In genomic region chr14:36556811-36557433, GRCh38 we compare ENCODE assay signal across 9 cellular contexts. TPM values are rescaled to one million over a fixed set of nuclear protein-coding genes. Genes with fewer than 3 reads are reported as not detected.
DNase-seq lines count a peak whose midpoint lies in the region; ATAC-seq, FAIRE-seq and TF ChIP-seq lines count a peak whose summit lies in the region.
"Had no signal": no experiment of that assay in that cellular context is flagged by ENCODE, and none has a peak within 500 bp of the region (broad histone marks: within the 10 kb centered on the region; RNA-seq: fewer than 3 reads in every experiment).

No MANE protein-coding gene starts in this region.

- no peaks in the 10 kb centered on the region for H3K9me3 Mint-ChIP-seq in activated naive CD8-positive, alpha-beta T cell treated with anti-CD3 and anti-CD28 coated beads, Interleukin-2, amount 50 U/mL, for 24 hours

- H3K27me3 Mint-ChIP-seq in activated naive CD8-positive, alpha-beta T cell treated with anti-CD3 and anti-CD28 coated beads, Interleukin-2, amount 50 U/mL, for 24 hours: peaks cover 19% of the 10 kb centered on the region

- no peak overlapping the region for H3K27ac Mint-ChIP-seq in activated naive CD8-positive, alpha-beta T cell treated with anti-CD3 and anti-CD28 coated beads, Interleukin-2, amount 50 U/mL, for 24 hours

- H3K4me3 Mint-ChIP-seq in activated naive CD8-positive, alpha-beta T cell treated with anti-CD3 and anti-CD28 coated beads, Interleukin-2, amount 50 U/mL, for 24 hours: no peak overlapping the region

- intact Hi-C loops in left colon (cut with DNase I, micrococcal nuclease): no loop called here

- ATAC-seq in activated naive CD8-positive, alpha-beta T cell treated with anti-CD3 and anti-CD28 coated beads, Interleukin-2, amount 50 U/mL, for 24 hours: no peak
- ATAC-seq in left colon: peak; percentile 42

- DNase-seq in AG20443 (ENCODE audit: low spot score) (peak; percentile 75), GM12891 (ENCODE audit: insufficient read length, low spot score) (peak; percentile 16), NCI-H1930 (lab: John Stamatoyannopoulos, UW) (peak; percentile 5 to 22), left colon (peak in 1 of 2 donors; percentile 28), mesenteric fat pad (ENCODE audit: low spot score) (no peak), islet precursor cell (no peak), ureter (ENCODE audit: low spot score) (no peak)
- DNase-seq in activated naive CD8-positive, alpha-beta T cell treated with anti-CD3 and anti-CD28 coated beads, Interleukin-2, amount 50 U/mL, for 24 hours: peak; percentile 40

- FAIRE-seq in GM12891 (lab: Jason Lieb, UNC): no peak

- no peaks in the 10 kb centered on the region for H3K4me1 Mint-ChIP-seq in activated naive CD8-positive, alpha-beta T cell treated with anti-CD3 and anti-CD28 coated beads, Interleukin-2, amount 50 U/mL, for 24 hours

- TF ChIP-seq POLR2A in GM12891 (IDR thresholded peaks at IDR 0.05; ENCODE audit: low read depth, low read length): no peak

- no peaks in the 10 kb centered on the region for H3K36me3 Mint-ChIP-seq in activated naive CD8-positive, alpha-beta T cell treated with anti-CD3 and anti-CD28 coated beads, Interleukin-2, amount 50 U/mL, for 24 hours (ENCODE audit: low read depth)

TF ChIP-seq in GM12891, 5 proteins besides CTCF, POLR2A, EP300 and RAD21:
- TF ChIP-seq TAF1 (IDR thresholded peaks at IDR 0.05; ENCODE audit: low read depth, low read length): no peak
- no peak for TF ChIP-seq PAX5 (IDR thresholded peaks at IDR 0.05; ENCODE audit: insufficient read depth, low read length, severe bottlenecking)
- no peak for TF ChIP-seq POLR2AphosphoS5 (IDR thresholded peaks at IDR 0.05; ENCODE audit: low read depth, low read length)
- TF ChIP-seq SPI1 (IDR thresholded peaks at IDR 0.05; ENCODE audit: low read depth, low read length): no peak
- no peak for TF ChIP-seq POU2F2 (IDR thresholded peaks at IDR 0.05; ENCODE audit: low read depth, low read length)
TF ChIP-seq in GM12891: peak in this region for 0.

RNA-seq across cellular contexts. Expression of gene NKX2-8, which starts 25.5 kb away (rescaled TPM):
- not detected for polyA plus RNA-seq in GM12891 (2012; ENCODE audit: low read depth, missing spikeins)
- total RNA-seq in left colon: not detected
- total RNA-seq in mesenteric fat pad: not detected
- total RNA-seq in ureter: not detected
- total RNA-seq: urinary bladder had no signal
- polyA plus RNA-seq: urinary bladder had no signal

RNA-seq across cellular contexts. Expression of gene NKX2-1, which starts 36.9 kb away (rescaled TPM):
- polyA plus RNA-seq in GM12891 (2012; ENCODE audit: low read depth, missing spikeins): not detected
- total RNA-seq in left colon (not detected), mesenteric fat pad (not detected), ureter (not detected)
- total RNA-seq: urinary bladder had no signal
- polyA plus RNA-seq: urinary bladder had no signal

Comparison
In these comparisons a context has a peak if more than half of its experiments do, and no peak if none do; other contexts are left out.
1. DNase-seq: peak in AG20443 (single experiment), GM12891 (single experiment), NCI-H1930 (2 of 2) and activated naive CD8-positive, alpha-beta T cell treated with anti-CD3 and anti-CD28 coated beads, Interleukin-2, amount 50 U/mL, for 24 hours (single experiment); none in mesenteric fat pad (single experiment), islet precursor cell (single experiment) and ureter (single experiment).